15 cellular contexts compared by ENCODE assay signal in genomic region chr2:233241803-233242202, GRCh38. TPM values are rescaled to one million over a fixed set of nuclear protein-coding genes. Genes with fewer than 3 reads are reported as not detected.
DNase-seq lines count a peak whose midpoint lies in the region; ATAC-seq, FAIRE-seq and TF ChIP-seq lines count a peak whose summit lies in the region.
"Had no signal": no experiment of that assay in that cellular context is flagged by ENCODE, and none has a peak within 500 bp of the region (broad histone marks: within the 10 kb centered on the region; RNA-seq: fewer than 3 reads in every experiment).

No MANE protein-coding gene starts in this region.

- TF ChIP-seq CTCF in HepG2 (CRISPR knock-in tag; IDR thresholded peaks at IDR 0.05) = no peak
- no peak for TF ChIP-seq CTCF in right lobe of liver (IDR thresholded peaks at IDR 0.05)
- TF ChIP-seq CTCF in epithelial cell of esophagus (IDR thresholded peaks at IDR 0.05; ENCODE audit: insufficient read depth, low read depth, low read length, missing control alignments) = no peak
- TF ChIP-seq CTCF in type B pancreatic cell (conservative IDR thresholded peaks at IDR 0.05) = no peak
- TF ChIP-seq CTCF in GM13976 (IDR thresholded peaks at IDR 0.05; ENCODE audit: borderline replicate concordance, control extremely low read depth, extremely low read depth, insufficient read depth, missing control alignments) = no peak

- H3K9me3 ChIP-seq in HepG2 (ENCODE audit: low read length) (no peaks in the 10 kb centered on the region), right lobe of liver (no peaks in the 10 kb centered on the region), SJSA1 (replicated peaks) (no peaks in the 10 kb centered on the region)

- WGBS in HepG2 (ENCODE audit: low lambda C conversion rate) = 51% methylated on average over 3 of the region's 3 CpGs
- 60% methylated on average over 2 of the region's 3 CpGs for WGBS in right lobe of liver (ENCODE audit: insufficient coverage, low coverage, low lambda C conversion rate, missing lambda C conversion rate)

- POLR2A ChIA-PET in HepG2 (lab: Yijun Ruan, JAX) = no interaction called here

- CTCF ChIA-PET in HepG2 (lab: Yijun Ruan, JAX; ENCODE audit: low intra/inter-chr PET ratio, low total read pairs) = no interaction called here

- H2AFZ ChIP-seq in HepG2 (ENCODE audit: low read length) = no peak overlapping the region

- DNase-seq in HepG2 (ENCODE audit: low spot score) = no peak
- no peak for DNase-seq in right lobe of liver
- no peak for DNase-seq in SJSA1 (ENCODE audit: low read depth in 1 of 2, low spot score in 2 of 2)
- peak; percentile 35 for DNase-seq in epithelial cell of esophagus (ENCODE audit: low read depth)
- DNase-seq in type B pancreatic cell (ENCODE audit: extremely low spot score, unreplicated experiment) = no peak
- no peak for DNase-seq in NCI-H524 (lab: John Stamatoyannopoulos, UW)
- no peak for DNase-seq in GM13976 (ENCODE audit: low spot score)
- DNase-seq in SIG-M5 (lab: John Stamatoyannopoulos, UW) = no peak
- DNase-seq: C1 segment of cervical spinal cord, cerebellar nuclear complex, kidney glomerular epithelial cell, NCI-H187 treated with DMSO at 0.1 percent for 48 hours, NCI-H82 had no signal

- H3K27ac ChIP-seq in HepG2 (ENCODE audit: extremely low read length, insufficient read depth, low read length) = no peak overlapping the region
- H3K27ac ChIP-seq in right lobe of liver = no peak overlapping the region
- peak overlapping the region; percentile 70; the same call in 1 of the 2 replicates for H3K27ac ChIP-seq in SJSA1
- H3K27ac ChIP-seq: epithelial cell of prostate had no signal

- no peaks in the 10 kb centered on the region for H3K36me3 Mint-ChIP-seq in type B pancreatic cell

- no peak for TF ChIP-seq RAD21 in HepG2 (CRISPR knock-in tag; IDR thresholded peaks at IDR 0.05)

- H3K4me1 Mint-ChIP-seq in type B pancreatic cell (ENCODE audit: unreplicated experiment) = no peaks in the 10 kb centered on the region

- H3K4me3 ChIP-seq in HepG2 (replicated peaks in 1 of 3; ENCODE audit: insufficient read depth in 1 of 3, low read depth in 2 of 3, low read length in 3 of 3) = no peak overlapping the region
- no peak overlapping the region for H3K4me3 ChIP-seq in right lobe of liver
- no peak overlapping the region for H3K4me3 ChIP-seq in SJSA1
- H3K4me3 ChIP-seq in epithelial cell of esophagus (ENCODE audit: low read length) = no peak overlapping the region

- FAIRE-seq in HepG2 (lab: Jason Lieb, UNC) = no peak
- FAIRE-seq: H1 had no signal

- BruUV-seq in HepG2 (replicated peaks; lab: Mats Ljungman, UMichigan) = no TSS peak

- H3K27me3 Mint-ChIP-seq in type B pancreatic cell = peaks cover 7% of the 10 kb centered on the region

- H3K27ac Mint-ChIP-seq in type B pancreatic cell = peak overlapping the region; percentile 81

- no peak overlapping the region for H3K4me3 Mint-ChIP-seq in type B pancreatic cell

- H3K4me1 ChIP-seq in HepG2 (ENCODE audit: insufficient read depth, low read length) = peaks cover 15% of the 10 kb centered on the region
- H3K4me1 ChIP-seq in right lobe of liver = no peaks in the 10 kb centered on the region
- peaks cover 38% of the 10 kb centered on the region for H3K4me1 ChIP-seq in SJSA1 (replicated peaks)

- TF ChIP-seq POLR2A in HepG2 (IDR thresholded peaks at IDR 0.05; ENCODE audit: insufficient read depth in 1 of 2, low read depth in 2 of 2, low read length in 2 of 2) = no peak
- TF ChIP-seq POLR2A in right lobe of liver (IDR thresholded peaks at IDR 0.05) = no peak

- in situ Hi-C loops in HepG2 (cut with HindIII; ENCODE audit: extremely low pct_ligation_motif_present, low pct_unique_long_range_greater_than_20kb) = no loop called here
- in situ Hi-C loops in GM13976 (cut with MboI; ENCODE audit: low sequenced_read_pairs, unreplicated experiment) = loop anchor here (10.0 kb wide), 1 partner anchor 177 kb away; the partner anchor contains the start of gene INPP5D

- no peak overlapping the region for H3K9ac ChIP-seq in HepG2 (ENCODE audit: insufficient read depth, low read depth, low read length)

- H4K20me1 ChIP-seq in HepG2 (ENCODE audit: insufficient read depth, low read length) = no peaks in the 10 kb centered on the region

- H3K4me2 ChIP-seq in HepG2 (ENCODE audit: low read depth, low read length) = no peak overlapping the region

- intact Hi-C loops in HepG2 (cut with micrococcal nuclease; ENCODE audit: unreplicated experiment) = no loop called here
- intact Hi-C loops in right lobe of liver (cut with DNase I) = no loop called here

- H3K27me3 ChIP-seq in HepG2 (ENCODE audit: control insufficient read depth in 1 of 2, insufficient read depth in 2 of 2, low read length in 2 of 2) (peaks cover 0 to 20% of the 10 kb centered on the region in 2 experiments; a peak in 3 of 5 replicates), right lobe of liver (no peaks in the 10 kb centered on the region), SJSA1 (replicated peaks) (no peaks in the 10 kb centered on the region)

- TF ChIP-seq EP300 in HepG2 (IDR thresholded peaks at IDR 0.05; ENCODE audit: low read depth in 2 of 2, low read length in 2 of 2) = no peak
- TF ChIP-seq EP300 in HepG2 (CRISPR knock-in tag; IDR thresholded peaks at IDR 0.05; ENCODE audit: borderline replicate concordance) = no peak

- H3K9me3 Mint-ChIP-seq in type B pancreatic cell = no peaks in the 10 kb centered on the region

- H3K36me3 ChIP-seq in HepG2 (replicated peaks in 1 of 2; ENCODE audit: control insufficient read depth in 1 of 2, insufficient read depth in 2 of 2, low read length in 2 of 2) (no peaks in the 10 kb centered on the region), right lobe of liver (no peaks in the 10 kb centered on the region), SJSA1 (no peaks in the 10 kb centered on the region)

- H3K79me2 ChIP-seq in HepG2 (ENCODE audit: insufficient read depth, low read length) = no peaks in the 10 kb centered on the region

- peak; percentile 32; the same call in 1 of the 3 replicates for ATAC-seq in HepG2
- no peak for ATAC-seq in right lobe of liver

TF ChIP-seq in HepG2, 621 proteins besides CTCF, POLR2A, EP300 and RAD21:
- TF ChIP-seq MIXL1 (CRISPR knock-in tag; IDR thresholded peaks at IDR 0.05) (no peak), MBD4 (IDR thresholded peaks at IDR 0.05; ENCODE audit: borderline replicate concordance, low read length) (no peak), AHR (CRISPR knock-in tag; IDR thresholded peaks at IDR 0.05) (no peak), NR3C1 (CRISPR knock-in tag; IDR thresholded peaks at IDR 0.05) (no peak), ZNF263 (CRISPR knock-in tag; IDR thresholded peaks at IDR 0.05) (no peak), CCDC6 (CRISPR knock-in tag; IDR thresholded peaks at IDR 0.05) (no peak), RELA (CRISPR knock-in tag; IDR thresholded peaks at IDR 0.05) (no peak), MIER3 (CRISPR knock-in tag; IDR thresholded peaks at IDR 0.05; ENCODE audit: borderline replicate concordance) (no peak), THYN1 (CRISPR knock-in tag; IDR thresholded peaks at IDR 0.05; ENCODE audit: borderline replicate concordance, low read depth) (no peak), MYC (CRISPR knock-in tag; IDR thresholded peaks at IDR 0.05; ENCODE audit: borderline replicate concordance) (no peak), MED1 (CRISPR knock-in tag; IDR thresholded peaks at IDR 0.05) (no peak)
TF ChIP-seq in HepG2: peak in this region for 0.

RNA-seq across cellular contexts. Expression of gene ATG16L1, which starts 9.7 kb away (rescaled TPM):
- total RNA-seq in HepG2 (2016; rRNA removed; fragmentation: Illumina TruSeq; extraction: Trizol) = 51.7 and 61.2 TPM in 2 replicates
- total RNA-seq in HepG2 (2016; cell fraction: cytosol; rRNA removed; fragmentation: Illumina TruSeq; extraction: Trizol; ENCODE audit: low read depth) = 8.5 and 9.2 TPM in 2 replicates
- total RNA-seq in HepG2 (2016; cell fraction: insoluble cytoplasmic fraction; rRNA removed; fragmentation: Illumina TruSeq; extraction: Trizol) = 51.7 and 55.0 TPM in 2 replicates
- 17.6 and 18.8 TPM in 2 replicates for total RNA-seq in HepG2 (2016; cell fraction: membrane; rRNA removed; fragmentation: Illumina TruSeq; extraction: Trizol)
- total RNA-seq in HepG2 (2016; cell fraction: nucleus; rRNA removed; fragmentation: Illumina TruSeq; extraction: Trizol) = 66.8 and 76.3 TPM in 2 replicates
- polyA plus RNA-seq in HepG2 (2011; rRNA removed) = 26.0 and 32.4 TPM in 2 replicates
- polyA plus RNA-seq in HepG2 (2011; cell fraction: cytosol; rRNA removed) = 18.2 and 21.7 TPM in 2 replicates
- 77.7 and 79.9 TPM in 2 replicates for polyA plus RNA-seq in HepG2 (2011; cell fraction: nucleus; rRNA removed)
- 18.0 and 21.3 TPM in 2 replicates for polyA plus RNA-seq in HepG2 (2012)
- 2.4 TPM in 2 replicates for polyA plus RNA-seq in HepG2 (2016; cell fraction: cytosol; fragmentation: Illumina TruSeq; extraction: Trizol; ENCODE audit: low read depth)
- 28.5 and 28.9 TPM in 2 replicates for polyA plus RNA-seq in HepG2 (2016; cell fraction: insoluble cytoplasmic fraction; fragmentation: Illumina TruSeq; extraction: Trizol; ENCODE audit: low read depth)
- 6.8 and 6.9 TPM in 2 replicates for polyA plus RNA-seq in HepG2 (2016; cell fraction: membrane; fragmentation: Illumina TruSeq; extraction: Trizol; ENCODE audit: low read depth)
- 55.6 and 67.9 TPM in 2 replicates for polyA plus RNA-seq in HepG2 (2016; cell fraction: nucleus; fragmentation: Illumina TruSeq; extraction: Trizol; ENCODE audit: insufficient read depth, low read depth)
- 21.6 and 31.5 TPM in 2 replicates for polyA minus RNA-seq in HepG2 (2011; rRNA and poly(A)+ RNA removed; ENCODE audit: low replicate concordance)
- polyA minus RNA-seq in HepG2 (2011; cell fraction: cytosol; rRNA and poly(A)+ RNA removed) = 13.2 and 14.0 TPM in 2 replicates
- 74.3 and 85.7 TPM in 2 replicates for polyA minus RNA-seq in HepG2 (2011; cell fraction: nucleus; rRNA and poly(A)+ RNA removed)
- total RNA-seq in right lobe of liver = 10 to 100 TPM; 14.7 to 20.2 (median 17.9) TPM
- 54.3 and 78.8 TPM in 2 replicates for total RNA-seq in SJSA1 (2014; rRNA removed; shearing (Covaris generic))
- 50.3 and 123 TPM in 2 replicates for total RNA-seq in type B pancreatic cell (ENCODE audit: low replicate concordance)
